ENCODE assay signal across 14 cellular contexts in the genomic region with DNA sequence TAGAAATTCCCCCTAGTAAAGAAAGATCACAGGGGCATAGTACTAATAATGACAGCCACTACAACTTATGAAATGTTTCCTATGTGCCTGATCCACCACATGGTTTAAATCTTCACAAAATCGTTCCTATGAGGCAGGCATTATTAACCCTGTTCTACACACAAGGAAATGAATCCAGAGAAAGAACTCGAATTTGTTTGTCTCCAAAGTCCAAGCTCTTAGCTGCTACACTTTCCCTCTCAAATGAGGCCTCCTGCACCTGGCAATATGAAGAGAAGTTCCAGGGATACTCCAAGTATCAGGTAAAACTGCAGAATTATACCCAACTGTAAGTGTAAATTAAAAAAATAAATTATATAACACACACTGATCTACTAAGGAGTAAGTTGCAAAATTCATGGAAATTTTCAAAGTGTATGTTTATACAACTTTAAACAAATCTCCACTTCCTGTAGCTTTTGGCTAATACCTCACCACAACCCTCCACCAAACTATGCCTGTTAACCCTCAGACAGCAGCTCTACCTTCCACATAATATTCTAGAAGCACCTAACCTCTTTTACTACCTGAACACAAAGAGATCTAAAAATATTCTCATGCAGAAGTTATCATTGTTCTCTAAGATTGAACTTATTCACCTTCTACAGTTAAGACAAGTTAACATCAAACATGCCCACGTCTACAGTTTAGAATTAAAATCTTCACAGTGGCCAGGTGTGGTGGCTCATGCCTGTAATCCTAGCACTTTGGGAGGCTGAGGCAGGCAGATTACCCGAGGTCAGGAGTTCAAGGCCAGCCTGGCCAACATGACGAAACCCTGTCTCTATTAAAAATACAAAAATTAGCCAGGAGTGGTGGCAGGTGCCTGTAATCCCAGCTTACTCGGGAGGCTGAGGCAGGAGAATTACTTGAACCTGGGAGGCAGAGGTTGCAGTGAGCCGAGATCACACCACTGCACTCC. TPM values are rescaled to one million over a fixed set of nuclear protein-coding genes. Genes with fewer than 3 reads are reported as not detected.
DNase-seq lines count a peak whose midpoint lies in the region; ATAC-seq and TF ChIP-seq lines count a peak whose summit lies in the region.
"Had no signal": no experiment of that assay in that cellular context is flagged by ENCODE, and none has a peak within 500 bp of the region (broad histone marks: within the 10 kb centered on the region; RNA-seq: fewer than 3 reads in every experiment).

No MANE protein-coding gene starts in this region.

- H3K4me1 Mint-ChIP-seq in naive thymus-derived CD4-positive, alpha-beta T cell: peaks cover 32 to 75% (median 65%) of the 10 kb centered on the region in 7 donors

- no peaks in the 10 kb centered on the region for H3K9me3 ChIP-seq in left ventricle myocardium inferior (replicated peaks)
- H3K9me3 ChIP-seq in naive thymus-derived CD4-positive, alpha-beta T cell (ENCODE audit: control insufficient read depth in 2 of 3, low read length in 3 of 3): no peaks in the 10 kb centered on the region
- H3K9me3 ChIP-seq: ovary had no signal

- no peak for TF ChIP-seq CTCF in left ventricle myocardium inferior (IDR thresholded peaks at IDR 0.05; ENCODE audit: borderline replicate concordance)

- peaks cover 5% of the 10 kb centered on the region for H3K36me3 ChIP-seq in left ventricle myocardium inferior
- H3K36me3 ChIP-seq in naive thymus-derived CD4-positive, alpha-beta T cell (ENCODE audit: control insufficient read depth in 2 of 3, insufficient read depth in 3 of 3, low read length in 3 of 3): peaks cover 0 to 21% (median 7%) of the 10 kb centered on the region in 3 experiments
- H3K36me3 ChIP-seq: ovary, WERI-Rb-1 had no signal

- peaks cover 0 to 4% (median 0%) of the 10 kb centered on the region in 11 donors for H3K9me3 Mint-ChIP-seq in naive thymus-derived CD4-positive, alpha-beta T cell

- POLR2A ChIA-PET in naive thymus-derived CD4-positive, alpha-beta T cell (lab: Charles Lee): interaction anchor here (0.6 to 28.9 kb wide), 18 partner anchors 9 to 342 kb away, joined by 3 to 604 read pairs (median 7); no protein-coding TSS in a partner anchor

- H3K36me3 Mint-ChIP-seq in naive thymus-derived CD4-positive, alpha-beta T cell: peaks cover 5 to 50% (median 26%) of the 10 kb centered on the region in 5 donors

- peaks cover 88% of the 10 kb centered on the region for H3K4me1 ChIP-seq in left ventricle myocardium inferior
- peaks cover 46 to 58% of the 10 kb centered on the region in 2 donors for H3K4me1 ChIP-seq in naive thymus-derived CD4-positive, alpha-beta T cell (ENCODE audit: control insufficient read depth in 2 of 2, insufficient read depth in 2 of 2, low read length in 2 of 2)

- peak overlapping the region; percentile 41 to 96 (median 85) for H3K27ac Mint-ChIP-seq in naive thymus-derived CD4-positive, alpha-beta T cell

- H3K4me3 Mint-ChIP-seq in naive thymus-derived CD4-positive, alpha-beta T cell: peak overlapping the region; percentile 78 to 97 (median 92)

- peak overlapping the region; percentile 90 for H3K27ac ChIP-seq in left ventricle myocardium inferior (replicated peaks)
- peak overlapping the region; percentile 63 for H3K27ac ChIP-seq in caudate nucleus (ENCODE audit: low read depth, low read length)
- H3K27ac ChIP-seq in naive thymus-derived CD4-positive, alpha-beta T cell (ENCODE audit: low read depth, low read length): peak overlapping the region; percentile 81
- H3K27ac ChIP-seq: ovary, WERI-Rb-1 had no signal

- no peaks in the 10 kb centered on the region for H3K27me3 Mint-ChIP-seq in naive thymus-derived CD4-positive, alpha-beta T cell

- no peak for ATAC-seq in left ventricle myocardium superior
- ATAC-seq in naive thymus-derived CD4-positive, alpha-beta T cell: no peak
- ATAC-seq in GM21529 (IDR thresholded peaks at IDR 0.05; ENCODE audit: unreplicated experiment): no peak
- ATAC-seq in GM21619 (IDR thresholded peaks at IDR 0.05; ENCODE audit: unreplicated experiment): no peak
- ATAC-seq: Panc1 had no signal

- no peaks in the 10 kb centered on the region for H3K27me3 ChIP-seq in left ventricle myocardium inferior (ENCODE audit: low read depth)
- no peaks in the 10 kb centered on the region for H3K27me3 ChIP-seq in naive thymus-derived CD4-positive, alpha-beta T cell (ENCODE audit: control insufficient read depth in 2 of 2, insufficient read depth in 2 of 2, low read length in 2 of 2)
- H3K27me3 ChIP-seq: ovary had no signal

- peak overlapping the region; percentile 89 for H3K4me3 ChIP-seq in left ventricle myocardium inferior
- H3K4me3 ChIP-seq in naive thymus-derived CD4-positive, alpha-beta T cell (ENCODE audit: low read length): peak overlapping the region; percentile 79
- H3K4me3 ChIP-seq: ovary had no signal

- no peak for DNase-seq in left ventricle myocardium inferior
- DNase-seq in left ventricle myocardium superior: no peak
- DNase-seq in caudate nucleus (lab: John Stamatoyannopoulos, UW): no peak
- peak in 7 of 9 donors; percentile 32 to 63 (median 53) for DNase-seq in naive thymus-derived CD4-positive, alpha-beta T cell
- DNase-seq in GF-D8 (lab: John Stamatoyannopoulos, UW): no peak
- DNase-seq in Ammon's horn (ENCODE audit: low spot score): no peak
- DNase-seq: islet precursor cell; NCI-H2081; stimulated activated CD4-positive, alpha-beta T cell treated with anti-CD3 and anti-CD28 coated beads, Interleukin-4, amount 100 ng/mL, for 24 hours; WERI-Rb-1 had no signal

- intact Hi-C loops in left ventricle myocardium inferior (cut with micrococcal nuclease): no loop called here
- intact Hi-C loops in left ventricle myocardium superior (cut with micrococcal nuclease): loop anchor here (10.0 kb wide), 1 partner anchor 107 kb away; no protein-coding TSS in a partner anchor
- intact Hi-C loops in naive thymus-derived CD4-positive, alpha-beta T cell (cut with micrococcal nuclease): loop anchor here (1.0 to 2.0 kb wide), 5 partner anchors 10 to 339 kb away; no protein-coding TSS in a partner anchor

- CTCF ChIA-PET in naive thymus-derived CD4-positive, alpha-beta T cell (lab: Charles Lee): interaction anchor here (0.6 to 1.5 kb wide), 6 partner anchors 15 to 108 kb away, joined by 3 to 7 read pairs (median 3); no protein-coding TSS in a partner anchor

RNA-seq across cellular contexts. Expression of gene MGAT4A, which starts 2.9 kb away (rescaled TPM):
- total RNA-seq in left ventricle myocardium inferior (18.4 TPM), left ventricle myocardium superior (18.8 TPM)
- total RNA-seq in naive thymus-derived CD4-positive, alpha-beta T cell: 100 to 1,000 TPM; 125 to 308 (median 240) TPM
- polyA plus RNA-seq in naive thymus-derived CD4-positive, alpha-beta T cell: 100 to 1,000 TPM; 262 to 349 TPM

Comparison
In these comparisons a context has a peak if more than half of its experiments do, and no peak if none do; other contexts are left out.
1. DNase-seq: peak in naive thymus-derived CD4-positive, alpha-beta T cell (7 of 9); none in left ventricle myocardium inferior (single experiment), left ventricle myocardium superior (single experiment), caudate nucleus (0 of 61), GF-D8 (single experiment) and Ammon's horn (single experiment).
2. Peak in every context shown above with its lines, with median percentiles within 50 percentile points of each other: H3K27ac ChIP-seq.